36 cellular contexts compared by ENCODE assay signal in genomic region chr16:52376677-52377300, GRCh38.
"Had no signal": no experiment of that assay in that cellular context is flagged by ENCODE, and none has a peak within 500 bp of the region (broad histone marks: within the 10 kb centered on the region; RNA-seq: fewer than 3 reads in every experiment).

No MANE protein-coding gene starts in this region.

- H3K27ac Mint-ChIP-seq: activated B cell treated with CpG ODN at 0.5 μM for 24 hours; activated CD4-positive, alpha-beta memory T cell treated with anti-CD3 and anti-CD28 coated beads for 36 hours; activated CD4-positive, alpha-beta T cell treated with anti-CD3 and anti-CD28 coated beads, Interleukin-2, amount 10 ng/mL, durations not matched to agents 24 days and 14 days; activated CD8-positive, alpha-beta memory T cell treated with anti-CD3 and anti-CD28 coated beads, Interleukin-2, amount 10 ng/mL, durations not matched to agents 7 days and 5 days; activated CD8-positive, alpha-beta T cell treated with anti-CD3 and anti-CD28 coated beads for 36 hours; activated naive CD4-positive, alpha-beta T cell treated with anti-CD3 and anti-CD28 coated beads, Interleukin-2, amount 10 ng/mL, durations not matched to agents 7 days and 5 days; activated naive CD4-positive, alpha-beta T cell treated with anti-CD3 and anti-CD28 coated beads, Interleukin-2, amount 50 U/mL, for 24 hours; activated naive CD8-positive, alpha-beta T cell; activated naive CD8-positive, alpha-beta T cell treated with anti-CD3 and anti-CD28 coated beads, Interleukin-2, amount 10 ng/mL, durations not matched to agents 7 days and 5 days; activated naive CD8-positive, alpha-beta T cell treated with anti-CD3 and anti-CD28 coated beads, Interleukin-2, amount 50 U/mL, for 24 hours; activated T-cell treated with anti-CD3 and anti-CD28 coated beads, Interleukin-2, amount 50 U/mL, for 24 hours; activated T-helper 2 cell treated with anti-CD3 and anti-CD28 coated beads, Interferon-gamma antibody, Interleukin-2, Interleukin-4, amounts not matched to agents 10 μg/mL and 5 μg/mL and 100 μg/mL, durations not matched to agents 14 hours and 24 hours and 36 hours; T-helper 1 cell treated with Interleukin-12 subunit alpha and Interleukin-12 subunit beta and Interleukin-4 antibody, amounts not matched to agents 30 μg/mL and 1 μg/mL, for 36 hours; T-helper 2 cell treated with Interferon-gamma antibody and Interleukin-4, amounts not matched to agents 5 μg/mL and 100 μg/mL, for 36 hours had no signal

- H3K4me3 ChIP-seq: ascending aorta, cardiac muscle cell had no signal

- H3K27ac ChIP-seq: ascending aorta, cardiac muscle cell, VCaP had no signal

- ATAC-seq: activated CD8-positive, alpha-beta memory T cell treated with anti-CD3 and anti-CD28 coated beads, Interleukin-2, amount 10 ng/mL, durations not matched to agents 7 days and 5 days; activated CD8-positive, alpha-beta T cell treated with anti-CD3 and anti-CD28 coated beads for 36 hours; activated naive CD8-positive, alpha-beta T cell treated with anti-CD3 and anti-CD28 coated beads, Interleukin-2, amount 50 U/mL, for 24 hours had no signal

- H3K4me1 Mint-ChIP-seq: activated B cell treated with CpG ODN at 0.5 μM for 24 hours; activated CD4-positive, alpha-beta T cell treated with anti-CD3 and anti-CD28 coated beads, Interleukin-2, amount 10 ng/mL, durations not matched to agents 24 days and 14 days; activated CD8-positive, alpha-beta memory T cell treated with anti-CD3 and anti-CD28 coated beads, Interleukin-2, amount 10 ng/mL, durations not matched to agents 7 days and 5 days; activated naive CD4-positive, alpha-beta T cell treated with anti-CD3 and anti-CD28 coated beads, Interleukin-2, amount 10 ng/mL, durations not matched to agents 7 days and 5 days; activated naive CD4-positive, alpha-beta T cell treated with anti-CD3 and anti-CD28 coated beads, Interleukin-2, amount 50 U/mL, for 24 hours; activated naive CD8-positive, alpha-beta T cell treated with anti-CD3 and anti-CD28 coated beads, Interleukin-2, amount 10 ng/mL, durations not matched to agents 7 days and 5 days; activated naive CD8-positive, alpha-beta T cell treated with anti-CD3 and anti-CD28 coated beads, Interleukin-2, amount 50 U/mL, for 24 hours; central memory CD8-positive, alpha-beta T cell had no signal

- H3K4me1 ChIP-seq: ascending aorta had no signal

- H3K36me3 ChIP-seq: ascending aorta, cardiac muscle cell had no signal

- H3K27me3 ChIP-seq: ascending aorta, cardiac muscle cell had no signal

- H3K36me3 Mint-ChIP-seq: activated CD4-positive, alpha-beta memory T cell treated with anti-CD3 and anti-CD28 coated beads for 36 hours; activated CD8-positive, alpha-beta memory T cell treated with anti-CD3 and anti-CD28 coated beads, Interleukin-2, amount 10 ng/mL, durations not matched to agents 7 days and 5 days; activated naive CD4-positive, alpha-beta T cell treated with anti-CD3 and anti-CD28 coated beads, Interleukin-2, amount 10 ng/mL, durations not matched to agents 7 days and 5 days; activated naive CD4-positive, alpha-beta T cell treated with anti-CD3 and anti-CD28 coated beads, Interleukin-2, amount 50 U/mL, for 24 hours; activated naive CD8-positive, alpha-beta T cell; activated naive CD8-positive, alpha-beta T cell treated with anti-CD3 and anti-CD28 coated beads, Interleukin-2, amount 10 ng/mL, durations not matched to agents 7 days and 5 days; brain had no signal

- H3K27me3 Mint-ChIP-seq: activated B cell treated with CpG ODN at 0.5 μM for 24 hours; activated CD4-positive, alpha-beta memory T cell treated with anti-CD3 and anti-CD28 coated beads for 36 hours; activated CD4-positive, alpha-beta T cell treated with anti-CD3 and anti-CD28 coated beads, Interleukin-2, amount 10 ng/mL, durations not matched to agents 24 days and 14 days; activated CD8-positive, alpha-beta memory T cell treated with anti-CD3 and anti-CD28 coated beads, Interleukin-2, amount 10 ng/mL, durations not matched to agents 7 days and 5 days; activated CD8-positive, alpha-beta T cell treated with anti-CD3 and anti-CD28 coated beads for 36 hours; activated naive CD4-positive, alpha-beta T cell treated with anti-CD3 and anti-CD28 coated beads, Interleukin-2, amount 10 ng/mL, durations not matched to agents 7 days and 5 days; activated naive CD4-positive, alpha-beta T cell treated with anti-CD3 and anti-CD28 coated beads, Interleukin-2, amount 50 U/mL, for 24 hours; activated naive CD8-positive, alpha-beta T cell; activated naive CD8-positive, alpha-beta T cell treated with anti-CD3 and anti-CD28 coated beads, Interleukin-2, amount 10 ng/mL, durations not matched to agents 7 days and 5 days; activated naive CD8-positive, alpha-beta T cell treated with anti-CD3 and anti-CD28 coated beads, Interleukin-2, amount 50 U/mL, for 24 hours; activated T-cell treated with anti-CD3 and anti-CD28 coated beads, Interleukin-2, amount 50 U/mL, for 24 hours; central memory CD8-positive, alpha-beta T cell had no signal

- H3K9me3 ChIP-seq: ascending aorta had no signal

- H3K4me3 Mint-ChIP-seq: activated B cell treated with CpG ODN at 0.5 μM for 24 hours; activated CD4-positive, alpha-beta memory T cell treated with anti-CD3 and anti-CD28 coated beads for 36 hours; activated CD4-positive, alpha-beta T cell treated with anti-CD3 and anti-CD28 coated beads, Interleukin-2, amount 10 ng/mL, durations not matched to agents 24 days and 14 days; activated CD8-positive, alpha-beta memory T cell treated with anti-CD3 and anti-CD28 coated beads, Interleukin-2, amount 10 ng/mL, durations not matched to agents 7 days and 5 days; activated CD8-positive, alpha-beta T cell treated with anti-CD3 and anti-CD28 coated beads for 36 hours; activated naive CD4-positive, alpha-beta T cell treated with anti-CD3 and anti-CD28 coated beads, Interleukin-2, amount 10 ng/mL, durations not matched to agents 7 days and 5 days; activated naive CD4-positive, alpha-beta T cell treated with anti-CD3 and anti-CD28 coated beads, Interleukin-2, amount 50 U/mL, for 24 hours; activated naive CD8-positive, alpha-beta T cell; activated naive CD8-positive, alpha-beta T cell treated with anti-CD3 and anti-CD28 coated beads, Interleukin-2, amount 10 ng/mL, durations not matched to agents 7 days and 5 days; activated naive CD8-positive, alpha-beta T cell treated with anti-CD3 and anti-CD28 coated beads, Interleukin-2, amount 50 U/mL, for 24 hours; activated T-cell treated with anti-CD3 and anti-CD28 coated beads, Interleukin-2, amount 50 U/mL, for 24 hours; brain; central memory CD8-positive, alpha-beta T cell; T-helper 1 cell treated with Interleukin-12 subunit alpha and Interleukin-12 subunit beta and Interleukin-4 antibody, amounts not matched to agents 30 μg/mL and 1 μg/mL, for 36 hours; T-helper 2 cell treated with Interferon-gamma antibody and Interleukin-4, amounts not matched to agents 5 μg/mL and 100 μg/mL, for 36 hours had no signal

- DNase-seq: activated B cell treated with CpG ODN at 0.5 μM for 24 hours; activated CD4-positive, alpha-beta memory T cell treated with anti-CD3 and anti-CD28 coated beads for 36 hours; activated CD4-positive, alpha-beta T cell treated with anti-CD3 and anti-CD28 coated beads for 4 hours; activated CD4-positive, alpha-beta T cell treated with anti-CD3 and anti-CD28 coated beads, Interleukin-2, amount 10 ng/mL, durations not matched to agents 24 days and 14 days; activated CD4-positive, alpha-beta T cell treated with anti-CD3 and anti-CD28 coated beads, Interleukin-2, amount 50 U/mL, for 1 hour; activated CD4-positive, alpha-beta T cell treated with anti-CD3 and anti-CD28 coated beads, Interleukin-2, amount 50 U/mL, for 4 hours; activated CD4-positive, CD25-positive, alpha-beta regulatory T cell treated with anti-CD3 and anti-CD28 coated beads, Interleukin-2, amount 50 U/mL, for 72 hours; activated CD8-positive, alpha-beta memory T cell treated with anti-CD3 and anti-CD28 coated beads for 24 hours; activated CD8-positive, alpha-beta memory T cell treated with anti-CD3 and anti-CD28 coated beads, Interleukin-2, amount 10 ng/mL, durations not matched to agents 7 days and 5 days; activated CD8-positive, alpha-beta memory T cell treated with anti-CD3 and anti-CD28 coated beads, Interleukin-2, amount 50 U/mL, for 48 hours; activated CD8-positive, alpha-beta T cell treated with anti-CD3 and anti-CD28 coated beads for 36 hours; activated effector memory CD4-positive, alpha-beta T cell treated with Interleukin-2 at 50 U/mL for 16 hours; activated gamma-delta T cell; activated naive CD4-positive, alpha-beta T cell treated with anti-CD3 and anti-CD28 coated beads, Interleukin-2, amount 10 ng/mL, durations not matched to agents 7 days and 5 days; activated naive CD4-positive, alpha-beta T cell treated with Interleukin-2 at 50 U/mL for 16 hours; activated naive CD8-positive, alpha-beta T cell treated with anti-CD3 and anti-CD28 coated beads, Interleukin-2, amount 10 ng/mL, durations not matched to agents 7 days and 5 days; activated naive CD8-positive, alpha-beta T cell treated with anti-CD3 and anti-CD28 coated beads, Interleukin-2, amount 50 U/mL, for 24 hours; activated T-cell treated with anti-CD3 and anti-CD28 coated beads, Interleukin-2, amount 50 U/mL, for 24 hours; activated T-cell treated with anti-CD3 and anti-CD28 coated beads, Interleukin-2, amount 50 U/mL, for 48 hours; amygdala; anterior cingulate cortex; caudate nucleus; cerebellar nuclear complex; T-helper 1 cell; T-helper 2 cell; T-helper 9 cell had no signal
